Comparison of ENCODE assay signal across 28 cellular contexts in the genomic region with DNA sequence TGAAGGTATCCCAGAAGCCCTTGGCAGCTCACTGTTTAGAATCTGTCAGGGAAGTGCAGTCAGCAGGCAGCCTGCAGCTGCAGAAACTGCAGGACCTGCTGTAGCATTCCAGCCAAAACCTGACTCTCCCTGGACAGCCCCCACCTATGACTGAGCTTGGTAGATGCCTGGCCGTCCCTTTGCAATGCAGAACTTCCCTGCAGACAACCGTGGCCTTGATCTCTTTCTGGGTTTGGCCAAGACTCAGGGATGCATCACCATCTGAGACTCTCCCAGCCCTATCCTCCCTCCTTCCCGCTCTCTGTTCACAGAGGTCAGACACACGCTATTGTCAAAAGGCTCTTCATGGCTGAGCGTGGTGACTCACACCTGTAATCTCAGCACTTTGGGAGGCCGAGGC.
"Had no signal": no experiment of that assay in that cellular context is flagged by ENCODE, and none has a peak within 500 bp of the region (broad histone marks: within the 10 kb centered on the region; RNA-seq: fewer than 3 reads in every experiment).

No MANE protein-coding gene starts in this region.

- H3K4me3 ChIP-seq: ascending aorta, cardiac muscle cell had no signal

- DNase-seq: activated B cell treated with CpG ODN at 0.5 μM for 24 hours; activated CD4-positive, alpha-beta memory T cell treated with anti-CD3 and anti-CD28 coated beads for 36 hours; activated CD4-positive, alpha-beta T cell treated with anti-CD3 and anti-CD28 coated beads for 4 hours; activated CD4-positive, alpha-beta T cell treated with anti-CD3 and anti-CD28 coated beads, Interleukin-2, amount 10 ng/mL, durations not matched to agents 24 days and 14 days; activated CD4-positive, alpha-beta T cell treated with anti-CD3 and anti-CD28 coated beads, Interleukin-2, amount 50 U/mL, for 1 hour; activated CD4-positive, alpha-beta T cell treated with anti-CD3 and anti-CD28 coated beads, Interleukin-2, amount 50 U/mL, for 4 hours; activated CD4-positive, CD25-positive, alpha-beta regulatory T cell treated with anti-CD3 and anti-CD28 coated beads, Interleukin-2, amount 50 U/mL, for 72 hours; activated CD8-positive, alpha-beta memory T cell treated with anti-CD3 and anti-CD28 coated beads, Interleukin-2, amount 50 U/mL, for 4 hours; activated CD8-positive, alpha-beta T cell treated with anti-CD3 and anti-CD28 coated beads for 36 hours; activated effector memory CD4-positive, alpha-beta T cell treated with Interleukin-2 at 50 U/mL for 16 hours; activated gamma-delta T cell; activated naive CD4-positive, alpha-beta T cell treated with anti-CD3 and anti-CD28 coated beads, Interleukin-2, amount 50 U/mL, for 16 hours; activated naive CD4-positive, alpha-beta T cell treated with Interleukin-2 at 50 U/mL for 16 hours; activated naive CD8-positive, alpha-beta T cell treated with anti-CD3 and anti-CD28 coated beads for 36 hours; activated T-cell treated with anti-CD3 and anti-CD28 coated beads for 4 hours; activated T-cell treated with anti-CD3 and anti-CD28 coated beads, Interleukin-2, amount 50 U/mL, for 1 hour; activated T-cell treated with anti-CD3 and anti-CD28 coated beads, Interleukin-2, amount 50 U/mL, for 4 hours; amygdala; anterior cingulate cortex; caudate nucleus; cerebellar nuclear complex; T-helper 1 cell; T-helper 2 cell; T-helper 9 cell had no signal

- ATAC-seq: activated CD8-positive, alpha-beta T cell treated with anti-CD3 and anti-CD28 coated beads for 36 hours; activated naive CD4-positive, alpha-beta T cell treated with anti-CD3 and anti-CD28 coated beads, Interleukin-2, amount 50 U/mL, for 72 hours; activated T-cell treated with anti-CD3 and anti-CD28 coated beads, Interleukin-2, amount 50 U/mL, for 4 hours had no signal

- H3K27ac ChIP-seq: ascending aorta, cardiac muscle cell, VCaP had no signal

- H3K27me3 ChIP-seq: ascending aorta, cardiac muscle cell had no signal

- H3K9me3 ChIP-seq: ascending aorta had no signal

- H3K4me1 ChIP-seq: ascending aorta had no signal
